In genomic region chr2:134205087-134205486, GRCh38 we compare ENCODE assay signal across 15 cellular contexts. TPM values are rescaled to one million over a fixed set of nuclear protein-coding genes. Genes with fewer than 3 reads are reported as not detected.
DNase-seq lines count a peak whose midpoint lies in the region; ATAC-seq, FAIRE-seq and TF ChIP-seq lines count a peak whose summit lies in the region.
"Had no signal": no experiment of that assay in that cellular context is flagged by ENCODE, and none has a peak within 500 bp of the region (broad histone marks: within the 10 kb centered on the region; RNA-seq: fewer than 3 reads in every experiment).

No MANE protein-coding gene starts in this region.

- H3K4me1 Mint-ChIP-seq in CD4-positive, alpha-beta T cell (ENCODE audit: low read depth): peaks cover 25% of the 10 kb centered on the region
- peaks cover 26% of the 10 kb centered on the region for H3K4me1 Mint-ChIP-seq in MCF 10A (ENCODE audit: insufficient read depth, unreplicated experiment)

- H3K79me1 ChIP-seq in H1 (ENCODE audit: low read depth, low read length): peaks cover 3% of the 10 kb centered on the region; the same call in 1 of the 2 replicates

- H3K4me2 ChIP-seq in H1 (ENCODE audit: insufficient read depth in 1 of 2, low read depth in 2 of 2, low read length in 2 of 2): no peak overlapping the region
- H3K4me2 ChIP-seq: A549 had no signal

- H2AFZ ChIP-seq in H1 (ENCODE audit: low read length): no peak overlapping the region
- H2AFZ ChIP-seq: GM23248 had no signal

- no peak overlapping the region for H3K56ac ChIP-seq in H1 (replicated peaks; ENCODE audit: insufficient read length, low read depth, low read length)

- peak overlapping the region; percentile 1 for H3K4ac ChIP-seq in H1 (replicated peaks; ENCODE audit: insufficient read length, low read depth, low read length)

- no peaks in the 10 kb centered on the region for H3K9me3 Mint-ChIP-seq in CD4-positive, alpha-beta T cell
- H3K9me3 Mint-ChIP-seq in MCF 10A (ENCODE audit: unreplicated experiment): no peaks in the 10 kb centered on the region

- no peak overlapping the region for H3K27ac Mint-ChIP-seq in CD4-positive, alpha-beta T cell
- no peak overlapping the region for H3K27ac Mint-ChIP-seq in MCF 10A (ENCODE audit: low read depth, unreplicated experiment)
- H3K27ac Mint-ChIP-seq: H9 had no signal

- TF ChIP-seq CTCF in right atrium auricular region (IDR thresholded peaks at IDR 0.05) (no peak), H1 (IDR thresholded peaks at IDR 0.05; ENCODE audit: control extremely low read depth in 1 of 3, insufficient read depth in 1 of 3, low read depth in 1 of 3, low read length in 3 of 3) (no peak), neutrophil (IDR thresholded peaks at IDR 0.05) (no peak), MCF 10A (IDR thresholded peaks at IDR 0.05; ENCODE audit: unreplicated experiment) (no peak)
- TF ChIP-seq CTCF in CD4-positive, alpha-beta T cell (IDR thresholded peaks at IDR 0.05): no peak

- no peak overlapping the region for H3K23ac ChIP-seq in H1 (ENCODE audit: insufficient read length)

- no peak overlapping the region for H3K18ac ChIP-seq in H1 (ENCODE audit: extremely low read depth, low read length)

- 78% methylated on average over 3 of the region's 3 CpGs; no CpG with 5 or more reads in 1 of the 2 experiments for WGBS in H1 (ENCODE audit: extremely low coverage in 1 of 2, insufficient coverage in 1 of 2, insufficient read length in 1 of 2, insufficient replicate concordance in 2 of 2, low coverage in 1 of 2, low lambda C conversion rate in 2 of 2, missing lambda C conversion rate in 1 of 2), 2 experiments

- peak; percentile 48 for ATAC-seq in CD4-positive, alpha-beta T cell (ENCODE audit: poor library complexity)
- no peak for ATAC-seq in HG03039 (IDR thresholded peaks at IDR 0.05; ENCODE audit: unreplicated experiment)
- ATAC-seq: A549 had no signal

- no peaks in the 10 kb centered on the region for H3K36me3 Mint-ChIP-seq in CD4-positive, alpha-beta T cell (ENCODE audit: low read depth)
- no peaks in the 10 kb centered on the region for H3K36me3 Mint-ChIP-seq in MCF 10A (ENCODE audit: insufficient read depth, unreplicated experiment)

- no peaks in the 10 kb centered on the region for H3K27me3 Mint-ChIP-seq in CD4-positive, alpha-beta T cell
- H3K27me3 Mint-ChIP-seq in MCF 10A (ENCODE audit: insufficient read depth, unreplicated experiment): no peaks in the 10 kb centered on the region
- H3K27me3 Mint-ChIP-seq: CD4-positive, CD25-positive, alpha-beta regulatory T cell had no signal

- peaks cover 3 to 18% of the 10 kb centered on the region in 2 experiments for H4K20me1 ChIP-seq in H1 (replicated peaks in 1 of 2; ENCODE audit: control insufficient read depth in 1 of 2, insufficient read depth in 2 of 2, low read length in 2 of 2)

- H4K91ac ChIP-seq in H1 (replicated peaks; ENCODE audit: insufficient read length, low read length): peak overlapping the region; percentile 47

- no peak for DNase-seq in right atrium auricular region (ENCODE audit: low spot score)
- DNase-seq in cardiac septum (ENCODE audit: low spot score): no peak
- DNase-seq in CD4-positive, alpha-beta T cell: no peak
- no peak for DNase-seq in H1 (ENCODE audit: low read depth in 1 of 2, low spot score in 2 of 2)
- no peak for DNase-seq in NCI-H345 (lab: John Stamatoyannopoulos, UW)
- DNase-seq in MCF 10A (ENCODE audit: unreplicated experiment): no peak
- DNase-seq: Calu3; CD4-positive, CD25-positive, alpha-beta regulatory T cell; DMS 273 treated with DMSO at 0.1 percent for 48 hours; GM23248; H9 had no signal

- no peak for FAIRE-seq in H1 (lab: Jason Lieb, UNC)
- FAIRE-seq: A549, GM18507 had no signal

- H3K27me3 ChIP-seq in right atrium auricular region: no peaks in the 10 kb centered on the region
- no peaks in the 10 kb centered on the region for H3K27me3 ChIP-seq in CD4-positive, alpha-beta T cell (ENCODE audit: control insufficient read depth, insufficient read depth, low read length)
- H3K27me3 ChIP-seq in H1 (replicated peaks in 1 of 4; ENCODE audit: control insufficient read depth in 3 of 4, extremely low read depth in 1 of 4, insufficient read depth in 3 of 4, low read length in 3 of 4): no peaks in the 10 kb centered on the region
- H3K27me3 ChIP-seq in neutrophil: no peaks in the 10 kb centered on the region

- CTCF ChIA-PET in CD4-positive, alpha-beta T cell (lab: Charles Lee): interaction anchor here (4.2 to 4.3 kb wide), 2 partner anchors 8 to 87 kb away, joined by 28 read pairs; no protein-coding TSS in a partner anchor
- CTCF ChIA-PET in H1 (lab: Charles Lee; ENCODE audit: partially characterized antibody) (interaction anchor here (0.7 to 12.8 kb wide), 15 partner anchors 8 to 253 kb away, joined by 3 to 240 read pairs (median 4); no protein-coding TSS in a partner anchor), MCF 10A (lab: Yijun Ruan, JAX) (interaction anchor here (0.7 to 4.5 kb wide), 6 partner anchors 10 to 206 kb away, joined by 3 to 144 read pairs (median 4); no protein-coding TSS in a partner anchor)

- no peak overlapping the region for H3K9ac ChIP-seq in H1 (replicated peaks in 1 of 4; ENCODE audit: extremely low read depth in 1 of 4, low read depth in 3 of 4, low read length in 3 of 4)
- H3K9ac ChIP-seq: GM23248 had no signal

- POLR2A ChIA-PET in CD4-positive, alpha-beta T cell (lab: Charles Lee): interaction anchor here (1.1 to 4.1 kb wide), 10 partner anchors 8 to 86 kb away, joined by 3 to 49 read pairs (median 8); no protein-coding TSS in a partner anchor
- POLR2A ChIA-PET in H1 (lab: Charles Lee; ENCODE audit: partially characterized antibody) (interaction anchor here (1.2 to 8.0 kb wide), 2 partner anchors 69 to 84 kb away, joined by 3 to 37 read pairs; no protein-coding TSS in a partner anchor), MCF 10A (lab: Yijun Ruan, JAX) (interaction anchor here (4.3 kb wide), 1 partner anchor 86 kb away, joined by 27 read pairs; no protein-coding TSS in a partner anchor)

- no peak for TF ChIP-seq POLR2A in H1 (IDR thresholded peaks at IDR 0.05; ENCODE audit: control extremely low read depth in 1 of 2, low read depth in 2 of 2, low read length in 2 of 2)

- intact Hi-C loops in cardiac septum (cut with DNase I) (loop anchor here (10.0 kb wide), 1 partner anchor 320 kb away; no protein-coding TSS in a partner anchor), MCF 10A (cut with micrococcal nuclease) (loop anchor here (5.0 kb wide), 4 partner anchors 37 to 318 kb away; no protein-coding TSS in a partner anchor)
- intact Hi-C loops in CD4-positive, alpha-beta T cell (cut with DNase I, micrococcal nuclease): loop anchor here (5.0 kb wide), 4 partner anchors 42 to 318 kb away; no protein-coding TSS in a partner anchor

- no peak overlapping the region for H3K4me3 ChIP-seq in right atrium auricular region
- no peak overlapping the region for H3K4me3 ChIP-seq in H1 (ENCODE audit: extremely low read depth in 1 of 4, insufficient read depth in 2 of 4, low read depth in 3 of 4, low read length in 4 of 4)
- H3K4me3 ChIP-seq in neutrophil (ENCODE audit: low read depth in 1 of 2, low read length in 1 of 2): no peak overlapping the region
- H3K4me3 ChIP-seq: A549, GM23248 had no signal

- H2BK20ac ChIP-seq in H1 (ENCODE audit: low read length): peak overlapping the region; percentile 62; the same call in 1 of the 2 replicates

- H3K4me1 ChIP-seq in right atrium auricular region (peaks cover 0 to 67% of the 10 kb centered on the region in 2 donors), H1 (replicated peaks in 1 of 4; ENCODE audit: control insufficient read depth in 3 of 4, insufficient read depth in 4 of 4, low read length in 3 of 4) (peaks cover 20 to 39% (median 28%) of the 10 kb centered on the region in 4 experiments), neutrophil (ENCODE audit: control insufficient read depth in 1 of 2, insufficient read depth in 1 of 2, low read depth in 1 of 2, low read length in 1 of 2) (peaks cover 28 to 36% of the 10 kb centered on the region in 2 experiments)
- H3K4me1 ChIP-seq: A549 had no signal

- H2BK15ac ChIP-seq in H1 (ENCODE audit: low read length): 0 out of 2 replicates have a peak overlapping the region, but pooled peaks have one; percentile 36

- no peak overlapping the region for H4K5ac ChIP-seq in H1 (ENCODE audit: insufficient read length, low read depth, low read length)

- no peaks in the 10 kb centered on the region for H3K23me2 ChIP-seq in H1 (ENCODE audit: low read depth, low read length)

- peak overlapping the region; percentile 96 for H2AK5ac ChIP-seq in H1 (ENCODE audit: low read depth, low read length)

- peak overlapping the region; percentile 65; the same call in 1 of the 2 replicates for H2BK12ac ChIP-seq in H1 (ENCODE audit: low read depth, low read length)

- H2BK120ac ChIP-seq in H1 (replicated peaks; ENCODE audit: low read depth, low read length): no peak overlapping the region

- no peak for TF ChIP-seq RAD21 in H1 (IDR thresholded peaks at IDR 0.05 in 1 of 2, conservative IDR thresholded peaks at IDR 0.05 in 1 of 2; ENCODE audit: low read depth in 2 of 2, low read length in 2 of 2)

- H3K79me2 ChIP-seq in H1 (ENCODE audit: control insufficient read depth in 1 of 2, insufficient read depth in 2 of 2, low read length in 2 of 2): peaks cover 0 to 57% of the 10 kb centered on the region in 2 experiments; a peak in 3 of 4 replicates

- TF ChIP-seq EP300 in H1 (IDR thresholded peaks at IDR 0.05; ENCODE audit: borderline replicate concordance in 1 of 2, low read depth in 2 of 2, low read length in 2 of 2): no peak

- no peak overlapping the region for H3K14ac ChIP-seq in H1 (ENCODE audit: insufficient read length)

- peak overlapping the region; percentile 54; the same call in 1 of the 2 replicates for H2BK5ac ChIP-seq in H1 (ENCODE audit: low read depth, low read length)

- no TSS peak for BruUV-seq in MCF 10A (replicated peaks; lab: Mats Ljungman, UMichigan)

- H3K4me3 Mint-ChIP-seq in CD4-positive, alpha-beta T cell: no peak overlapping the region
- H3K4me3 Mint-ChIP-seq in MCF 10A (ENCODE audit: unreplicated experiment): no peak overlapping the region
- H3K4me3 Mint-ChIP-seq: CD4-positive, CD25-positive, alpha-beta regulatory T cell; H9 had no signal

- H3K27ac ChIP-seq in right atrium auricular region: peak overlapping the region; percentile 5 to 49
- no peak overlapping the region for H3K27ac ChIP-seq in CD4-positive, alpha-beta T cell (ENCODE audit: low read depth, low read length)
- H3K27ac ChIP-seq in H1 (ENCODE audit: low read depth, low read length): no peak overlapping the region
- H3K27ac ChIP-seq in neutrophil: peak overlapping the region; percentile 67
- H3K27ac ChIP-seq: A549, GM23248 had no signal

- H3K36me3 ChIP-seq in right atrium auricular region (no peaks in the 10 kb centered on the region), H1 (ENCODE audit: control insufficient read depth in 2 of 4, insufficient read depth in 4 of 4, low read length in 3 of 4) (no peaks in the 10 kb centered on the region), neutrophil (no peaks in the 10 kb centered on the region)

- no peaks in the 10 kb centered on the region for H3K9me3 ChIP-seq in right atrium auricular region
- H3K9me3 ChIP-seq in CD4-positive, alpha-beta T cell (ENCODE audit: control insufficient read depth, low read length): no peaks in the 10 kb centered on the region
- H3K9me3 ChIP-seq in H1 (ENCODE audit: insufficient read depth in 2 of 2, low read depth in 1 of 2, low read length in 1 of 2): no peaks in the 10 kb centered on the region
- no peaks in the 10 kb centered on the region for H3K9me3 ChIP-seq in neutrophil
- H3K9me3 ChIP-seq: A549 had no signal

- H4K8ac ChIP-seq in H1 (ENCODE audit: extremely low read depth, insufficient read depth, low read length): no peak overlapping the region

RNA-seq across cellular contexts. Expression of gene MGAT5, which starts 48.8 kb away (rescaled TPM):
- total RNA-seq in right atrium auricular region: 10 to 100 TPM; 56.9 to 91.0 TPM
- total RNA-seq in cardiac septum: 75.3 TPM
- 10 to 100 TPM; 77.5 to 77.8 TPM for total RNA-seq in CD4-positive, alpha-beta T cell
- total RNA-seq in H1 (2021; fragmentation: NEBNext Ultra II Directional; extraction: Animal tissue kit (Norgen Biotek cat#: 25700)): 49.2 and 49.4 TPM in 2 replicates
- polyA plus RNA-seq in H1 (2011; rRNA removed): 10.9 and 11.2 TPM in 2 replicates
- polyA plus RNA-seq in H1 (2011; cell fraction: cytosol; rRNA removed): 14.8 TPM
- 20.7 TPM for polyA plus RNA-seq in H1 (2011; cell fraction: nucleus; rRNA removed)
- polyA plus RNA-seq in H1 (2012, experiment 1 of 2): 16.3 to 23.5 TPM (median 19.1 TPM) in 4 replicates
- polyA plus RNA-seq in H1 (2012, experiment 2 of 2): 1.8 TPM
- polyA plus RNA-seq in H1 (2013, experiment 1 of 2): 21.6 TPM
- polyA plus RNA-seq in H1 (2013, experiment 2 of 2): 23.7 TPM
- polyA minus RNA-seq in H1 (2011; rRNA and poly(A)+ RNA removed): 66.6 and 90.3 TPM in 2 replicates
- 26.0 TPM for polyA minus RNA-seq in H1 (2011; cell fraction: cytosol; rRNA and poly(A)+ RNA removed)
- 119 TPM for polyA minus RNA-seq in H1 (2011; cell fraction: nucleus; rRNA and poly(A)+ RNA removed)
- 22.2 and 32.3 TPM in 2 replicates for total RNA-seq in MCF 10A (2022)

Comparison
In these comparisons a context has a peak if more than half of its experiments do, and no peak if none do; other contexts are left out.
1. H3K27ac ChIP-seq: peak in right atrium auricular region (2 of 2) and neutrophil (single experiment); none in CD4-positive, alpha-beta T cell (single experiment) and H1 (single experiment).